Comparison of ENCODE assay signal across 14 cellular contexts in the genomic region with DNA sequence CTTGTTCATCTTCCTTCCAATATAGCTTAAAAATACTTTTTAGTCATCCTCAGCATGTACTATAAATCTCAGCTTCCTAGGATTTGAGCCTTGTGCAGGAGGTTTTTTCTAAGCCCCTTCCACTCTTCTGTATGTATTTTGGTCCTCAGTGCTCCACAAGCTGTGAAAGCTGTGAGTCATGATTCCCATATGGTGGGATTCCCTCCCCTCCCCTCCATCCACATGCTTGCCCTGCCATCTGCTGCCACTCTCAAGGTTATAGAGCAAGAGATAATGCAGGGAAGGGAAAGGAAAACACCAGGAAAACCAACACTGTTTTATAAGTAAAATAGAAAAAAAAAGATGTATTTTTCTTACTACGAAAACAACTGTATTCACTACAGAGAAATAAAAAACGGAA. TPM values are rescaled to one million over a fixed set of nuclear protein-coding genes. Genes with fewer than 3 reads are reported as not detected.
DNase-seq lines count a peak whose midpoint lies in the region; ATAC-seq and TF ChIP-seq lines count a peak whose summit lies in the region.
"Had no signal": no experiment of that assay in that cellular context is flagged by ENCODE, and none has a peak within 500 bp of the region (broad histone marks: within the 10 kb centered on the region; RNA-seq: fewer than 3 reads in every experiment).

No MANE protein-coding gene starts in this region.

- peaks cover 2% of the 10 kb centered on the region for H3K9me3 Mint-ChIP-seq in glutamatergic neuron (ENCODE audit: unreplicated experiment)
- H3K9me3 Mint-ChIP-seq in stimulated activated effector memory CD8-positive, alpha-beta T cell treated with anti-CD3 and anti-CD28 coated beads, Interleukin-12 subunit alpha, Interleukin-12 subunit beta, amount 100 ng/mL, for 72 hours, result no peaks in the 10 kb centered on the region
- H3K9me3 Mint-ChIP-seq in Calu3 (ENCODE audit: low read depth, unreplicated experiment), result peaks cover 2% of the 10 kb centered on the region

- H3K27me3 Mint-ChIP-seq in glutamatergic neuron (ENCODE audit: unreplicated experiment) (peaks cover 9% of the 10 kb centered on the region), Calu3 (ENCODE audit: unreplicated experiment) (no peaks in the 10 kb centered on the region)

- DNase-seq in DMS 273 (lab: John Stamatoyannopoulos, UW; ENCODE audit: unreplicated experiment), result peak; percentile 92
- DNase-seq in NCI-H446 (lab: John Stamatoyannopoulos, UW), result peak; percentile 3 to 62
- peak; percentile 1 for DNase-seq in SK-MEL-5 (ENCODE audit: low read depth, low spot score)
- peak; percentile 47 for DNase-seq in glutamatergic neuron
- DNase-seq in stimulated activated effector memory CD8-positive, alpha-beta T cell treated with anti-CD3 and anti-CD28 coated beads, Interleukin-12 subunit alpha, Interleukin-12 subunit beta, amount 100 ng/mL, for 72 hours (ENCODE audit: low spot score in 2 of 2), result no peak
- no peak for DNase-seq in Calu3
- DNase-seq in GM10266 (ENCODE audit: extremely low spot score), result no peak
- DNase-seq: COR-L47, MV-4-11, NCI-H1417, NCI-H2029, PC-9 had no signal

- no TSS peak for BruUV-seq in Calu3 (replicated peaks; lab: Mats Ljungman, UMichigan)

- CTCF ChIA-PET in Calu3 (lab: Charles Lee), result interaction anchor here (0.6 kb wide), 1 partner anchor 170 kb away, joined by 3 read pairs; no protein-coding TSS in a partner anchor

- intact Hi-C loops in Calu3 (cut with micrococcal nuclease; ENCODE audit: unreplicated experiment), result no loop called here

- no peak for TF ChIP-seq CTCF in glutamatergic neuron (IDR thresholded peaks at IDR 0.05; ENCODE audit: partially characterized antibody, unreplicated experiment)
- no peak for TF ChIP-seq CTCF in Calu3 (IDR thresholded peaks at IDR 0.05; ENCODE audit: unreplicated experiment)
- no peak for TF ChIP-seq CTCF in GM10266 (IDR thresholded peaks at IDR 0.05; ENCODE audit: control insufficient read depth, insufficient read depth, low read depth, missing control alignments)

- ATAC-seq in stimulated activated effector memory CD8-positive, alpha-beta T cell treated with anti-CD3 and anti-CD28 coated beads, Interleukin-12 subunit alpha, Interleukin-12 subunit beta, amount 100 ng/mL, for 72 hours, result no peak
- ATAC-seq: HCT116, K562 had no signal

- H3K27ac Mint-ChIP-seq in glutamatergic neuron (ENCODE audit: unreplicated experiment), result peak overlapping the region; percentile 96
- no peak overlapping the region for H3K27ac Mint-ChIP-seq in stimulated activated effector memory CD8-positive, alpha-beta T cell treated with anti-CD3 and anti-CD28 coated beads, Interleukin-12 subunit alpha, Interleukin-12 subunit beta, amount 100 ng/mL, for 72 hours
- H3K27ac Mint-ChIP-seq in Calu3 (ENCODE audit: unreplicated experiment), result no peak overlapping the region

- H3K4me1 Mint-ChIP-seq in glutamatergic neuron (ENCODE audit: low read depth, unreplicated experiment) (peaks cover 24% of the 10 kb centered on the region), Calu3 (ENCODE audit: low read depth, unreplicated experiment) (no peaks in the 10 kb centered on the region)
- no peaks in the 10 kb centered on the region for H3K4me1 Mint-ChIP-seq in stimulated activated effector memory CD8-positive, alpha-beta T cell treated with anti-CD3 and anti-CD28 coated beads, Interleukin-12 subunit alpha, Interleukin-12 subunit beta, amount 100 ng/mL, for 72 hours

- in situ Hi-C loops in SK-MEL-5 (cut with HindIII; ENCODE audit: low pct_unique_long_range_greater_than_20kb, low sequenced_read_pairs), result no loop called here

- H3K4me3 Mint-ChIP-seq in glutamatergic neuron (ENCODE audit: unreplicated experiment) (peak overlapping the region; percentile 72), Calu3 (ENCODE audit: low read depth, unreplicated experiment) (no peak overlapping the region)
- H3K4me3 Mint-ChIP-seq in stimulated activated effector memory CD8-positive, alpha-beta T cell treated with anti-CD3 and anti-CD28 coated beads, Interleukin-12 subunit alpha, Interleukin-12 subunit beta, amount 100 ng/mL, for 72 hours, result no peak overlapping the region

- H3K36me3 Mint-ChIP-seq in glutamatergic neuron (ENCODE audit: unreplicated experiment) (peaks cover 6% of the 10 kb centered on the region), Calu3 (ENCODE audit: insufficient read depth, unreplicated experiment) (no peaks in the 10 kb centered on the region)
- H3K36me3 Mint-ChIP-seq in stimulated activated effector memory CD8-positive, alpha-beta T cell treated with anti-CD3 and anti-CD28 coated beads, Interleukin-12 subunit alpha, Interleukin-12 subunit beta, amount 100 ng/mL, for 72 hours, result no peaks in the 10 kb centered on the region

RNA-seq across cellular contexts. Expression of gene AP1S2, which starts 58.5 kb away (rescaled TPM):
- total RNA-seq in SK-MEL-5 (2014; rRNA removed; shearing (Covaris generic)), result 718 and 802 TPM in 2 replicates
- polyA plus RNA-seq in SK-MEL-5 (2015; cell fraction: cytosol; rRNA removed), result 346 and 394 TPM in 2 replicates
- 303 and 342 TPM in 2 replicates for polyA plus RNA-seq in SK-MEL-5 (2015; cell fraction: nucleus; rRNA removed)
- total RNA-seq in glutamatergic neuron (ENCODE audit: unreplicated experiment), result 89.4 TPM
- 41.4 and 57.5 TPM in 2 replicates for total RNA-seq in Calu3 (2022)

Comparison
In these comparisons a context has a peak if more than half of its experiments do, and no peak if none do; other contexts are left out.
1. DNase-seq: peak in DMS 273 (single experiment), NCI-H446 (2 of 2), SK-MEL-5 (single experiment) and glutamatergic neuron (single experiment); none in stimulated activated effector memory CD8-positive, alpha-beta T cell treated with anti-CD3 and anti-CD28 coated beads, Interleukin-12 subunit alpha, Interleukin-12 subunit beta, amount 100 ng/mL, for 72 hours (0 of 2), Calu3 (single experiment) and GM10266 (single experiment).